ENCODE assay signal across 22 cellular contexts in the genomic region with DNA sequence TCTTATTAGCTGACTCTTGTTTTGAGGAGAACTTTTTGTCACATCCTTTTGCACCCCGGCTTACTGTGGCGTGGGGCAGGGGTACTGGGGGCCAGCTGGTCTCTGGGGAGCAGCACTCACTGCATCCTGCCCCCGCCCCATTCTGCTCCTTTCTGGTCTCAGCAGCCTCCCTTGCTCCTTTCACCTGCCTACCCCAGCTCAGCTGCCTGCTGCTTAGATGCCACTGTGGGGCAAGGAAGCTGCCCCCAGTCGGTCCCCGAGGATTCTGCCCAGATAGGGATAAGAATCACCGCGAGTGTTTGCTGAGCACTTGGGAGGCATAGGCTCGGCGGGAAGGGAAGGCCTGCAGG. TPM values are rescaled to one million over a fixed set of nuclear protein-coding genes. Genes with fewer than 3 reads are reported as not detected.
DNase-seq lines count a peak whose midpoint lies in the region; ATAC-seq and TF ChIP-seq lines count a peak whose summit lies in the region.
"Had no signal": no experiment of that assay in that cellular context is flagged by ENCODE, and none has a peak within 500 bp of the region (broad histone marks: within the 10 kb centered on the region; RNA-seq: fewer than 3 reads in every experiment).

No MANE protein-coding gene starts in this region.

- no peak for TF ChIP-seq CTCF in brain (conservative IDR thresholded peaks at IDR 0.05)

- CTCF ChIA-PET in naive thymus-derived CD4-positive, alpha-beta T cell (lab: Charles Lee) = interaction anchor here (0.6 kb wide), 1 partner anchor 33 kb away, joined by 3 read pairs; no protein-coding TSS in a partner anchor

- no peak overlapping the region for H3K27ac ChIP-seq in naive thymus-derived CD4-positive, alpha-beta T cell (ENCODE audit: low read depth, low read length)
- H3K27ac ChIP-seq: heart left ventricle, psoas muscle, RWPE1, skin epidermis, stomach, upper lobe of right lung had no signal

- H3K4me1 Mint-ChIP-seq in brain = peaks cover 44% of the 10 kb centered on the region
- peaks cover 24 to 54% (median 43%) of the 10 kb centered on the region in 7 donors for H3K4me1 Mint-ChIP-seq in naive thymus-derived CD4-positive, alpha-beta T cell
- H3K4me1 Mint-ChIP-seq: B cell had no signal

- DNase-seq in NCI-H524 (lab: John Stamatoyannopoulos, UW) (peak; percentile 19 to 62), NCI-H524 treated with DMSO at 0.1 percent for 48 hours (lab: John Stamatoyannopoulos, UW) (no peak), iPS-NIHi11 (ENCODE audit: low spot score) (no peak)
- DNase-seq in naive thymus-derived CD4-positive, alpha-beta T cell = no peak
- DNase-seq in effector CD4-positive, alpha-beta T cell = no peak
- DNase-seq: 8988T, heart left ventricle, kidney, NCI-H1436 treated with DMSO at 0.1 percent for 48 hours, psoas muscle, stomach had no signal

- peak overlapping the region; percentile 31; the same call in 1 of the 2 replicates for H3K9ac ChIP-seq in ES-I3 (ENCODE audit: low read depth, low read length)

- no peaks in the 10 kb centered on the region for H3K36me3 ChIP-seq in ES-I3 (ENCODE audit: insufficient read depth, low read length)
- peaks cover 0 to 15% (median 3%) of the 10 kb centered on the region in 3 experiments for H3K36me3 ChIP-seq in naive thymus-derived CD4-positive, alpha-beta T cell (ENCODE audit: control insufficient read depth in 2 of 3, insufficient read depth in 3 of 3, low read length in 3 of 3)
- H3K36me3 ChIP-seq: heart left ventricle, stomach, upper lobe of right lung had no signal

- ATAC-seq in naive thymus-derived CD4-positive, alpha-beta T cell = no peak
- no peak for ATAC-seq in GM21825 (IDR thresholded peaks at IDR 0.05; ENCODE audit: unreplicated experiment)
- ATAC-seq: activated CD4-positive, alpha-beta T cell treated with anti-CD3 and anti-CD28 coated beads for 36 hours; activated T-helper 17 cell treated with anti-CD3 and anti-CD28 coated beads, Interleukin-2, amount 50 U/mL, for 72 hours; heart left ventricle; psoas muscle; upper lobe of right lung had no signal

- H3K4me3 Mint-ChIP-seq in brain = no peak overlapping the region
- peak overlapping the region in 9 of 10 donors; percentile 11 to 82 (median 60) for H3K4me3 Mint-ChIP-seq in naive thymus-derived CD4-positive, alpha-beta T cell
- H3K4me3 Mint-ChIP-seq: B cell had no signal

- H3K27me3 Mint-ChIP-seq in brain = no peaks in the 10 kb centered on the region
- no peaks in the 10 kb centered on the region for H3K27me3 Mint-ChIP-seq in naive thymus-derived CD4-positive, alpha-beta T cell
- H3K27me3 Mint-ChIP-seq: activated CD4-positive, alpha-beta T cell treated with anti-CD3 and anti-CD28 coated beads for 36 hours; activated T-helper 17 cell treated with anti-CD3 and anti-CD28 coated beads, Interleukin-2, amount 50 U/mL, for 72 hours had no signal

- POLR2A ChIA-PET in naive thymus-derived CD4-positive, alpha-beta T cell (lab: Charles Lee) = interaction anchor here (1.5 to 1.7 kb wide), 2 partner anchors 21 to 32 kb away, joined by 3 to 5 read pairs; a partner anchor contains a TSS

- no peaks in the 10 kb centered on the region for H3K9me3 ChIP-seq in ES-I3 (ENCODE audit: control insufficient read depth, insufficient read depth, low read length)
- no peaks in the 10 kb centered on the region for H3K9me3 ChIP-seq in naive thymus-derived CD4-positive, alpha-beta T cell (ENCODE audit: control insufficient read depth in 2 of 3, low read length in 3 of 3)
- H3K9me3 ChIP-seq: heart left ventricle, psoas muscle, stomach, upper lobe of right lung had no signal

- intact Hi-C loops in naive thymus-derived CD4-positive, alpha-beta T cell (cut with micrococcal nuclease) = no loop called here

- no peaks in the 10 kb centered on the region; the same call in 1 of the 2 replicates for H3K4me1 ChIP-seq in ES-I3 (ENCODE audit: insufficient read depth, low read length)
- peaks cover 0 to 46% of the 10 kb centered on the region in 2 donors for H3K4me1 ChIP-seq in naive thymus-derived CD4-positive, alpha-beta T cell (ENCODE audit: control insufficient read depth in 2 of 2, insufficient read depth in 2 of 2, low read length in 2 of 2)
- H3K4me1 ChIP-seq: heart left ventricle, psoas muscle, stomach, upper lobe of right lung had no signal

- H3K27ac Mint-ChIP-seq in brain = peak overlapping the region in 3 of 5 experiments; percentile 48 to 67 (median 56)
- peak overlapping the region in 8 of 9 donors; percentile 57 to 88 (median 76) for H3K27ac Mint-ChIP-seq in naive thymus-derived CD4-positive, alpha-beta T cell
- H3K27ac Mint-ChIP-seq: activated CD4-positive, alpha-beta T cell treated with anti-CD3 and anti-CD28 coated beads for 36 hours; activated T-helper 17 cell treated with anti-CD3 and anti-CD28 coated beads, Interleukin-2, amount 50 U/mL, for 72 hours; B cell had no signal

- H3K9me3 Mint-ChIP-seq in brain = no peaks in the 10 kb centered on the region
- no peaks in the 10 kb centered on the region for H3K9me3 Mint-ChIP-seq in naive thymus-derived CD4-positive, alpha-beta T cell
- H3K9me3 Mint-ChIP-seq: activated T-helper 17 cell treated with anti-CD3 and anti-CD28 coated beads, Interleukin-2, amount 50 U/mL, for 72 hours; H9 had no signal

- no peaks in the 10 kb centered on the region for H3K27me3 ChIP-seq in naive thymus-derived CD4-positive, alpha-beta T cell (ENCODE audit: control insufficient read depth in 2 of 2, insufficient read depth in 2 of 2, low read length in 2 of 2)
- H3K27me3 ChIP-seq: upper lobe of right lung had no signal

- peaks cover 22% of the 10 kb centered on the region for H3K36me3 Mint-ChIP-seq in brain
- H3K36me3 Mint-ChIP-seq in naive thymus-derived CD4-positive, alpha-beta T cell = peaks cover 0 to 13% (median 0%) of the 10 kb centered on the region in 5 donors

- no peak overlapping the region for H3K4me3 ChIP-seq in naive thymus-derived CD4-positive, alpha-beta T cell (ENCODE audit: low read length)
- H3K4me3 ChIP-seq: heart left ventricle, psoas muscle, skin epidermis, stomach, upper lobe of right lung had no signal

RNA-seq across cellular contexts. Expression of a gene that starts 32.0 kb away (rescaled TPM):
- 86.7 TPM for polyA plus RNA-seq in brain (ENCODE audit: insufficient read depth, low read depth, low replicate concordance)
- total RNA-seq in naive thymus-derived CD4-positive, alpha-beta T cell = 100 to 1,000 TPM in 3 of 5 experiments, 10 to 100 TPM in 1, 1 to 10 TPM in 1; 7.7 to 139 (median 110) TPM
- polyA plus RNA-seq in naive thymus-derived CD4-positive, alpha-beta T cell = 100 to 1,000 TPM in 1 of 2 donors, 10 to 100 TPM in 1; 59.7 to 113 TPM
- total RNA-seq: B cell, MCF 10A had no signal

Comparison
In these comparisons a context has a peak if more than half of its experiments do, and no peak if none do; other contexts are left out.
1. DNase-seq: peak in NCI-H524 (2 of 2); none in NCI-H524 treated with DMSO at 0.1 percent for 48 hours (single experiment), naive thymus-derived CD4-positive, alpha-beta T cell (0 of 9), iPS-NIHi11 (single experiment) and effector CD4-positive, alpha-beta T cell (single experiment).
2. H3K4me3 Mint-ChIP-seq: peak in naive thymus-derived CD4-positive, alpha-beta T cell (9 of 10); none in brain (0 of 5).